In the genomic region with DNA sequence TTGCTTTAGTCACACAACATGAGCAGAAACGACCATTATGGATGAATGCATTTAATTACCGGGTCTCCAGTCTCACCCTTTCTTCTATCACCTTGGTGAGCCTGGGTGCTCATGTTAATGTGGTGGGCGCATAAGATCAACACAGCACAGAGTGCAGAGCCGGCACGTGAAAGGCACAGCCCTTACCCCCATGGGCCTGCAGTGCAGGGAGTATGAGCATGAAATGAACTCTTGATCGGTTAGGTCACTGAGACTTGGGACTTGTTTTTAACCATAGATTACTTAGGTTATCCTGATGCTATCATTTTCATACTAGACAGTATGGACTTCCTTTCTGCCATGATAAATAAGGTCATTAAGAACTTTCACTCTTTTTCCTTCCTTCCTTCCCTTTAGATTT, we compare ENCODE assay signal across 2 cellular contexts.
TF ChIP-seq lines count a peak whose summit lies in the region.

No MANE protein-coding gene starts in this region.

TF ChIP-seq in endothelial cell of umbilical vein, 7 proteins besides CTCF, POLR2A, EP300 and RAD21:
- no peak for TF ChIP-seq FOS (IDR thresholded peaks at IDR 0.05; ENCODE audit: borderline replicate concordance, insufficient read depth, low read length)
- no peak for TF ChIP-seq MYC (IDR thresholded peaks at IDR 0.05; ENCODE audit: low read depth, low read length)
- TF ChIP-seq GATA2 (IDR thresholded peaks at IDR 0.05; ENCODE audit: insufficient read depth, insufficient read length, low read depth, low read length), result no peak
- TF ChIP-seq POLR2AphosphoS5 (IDR thresholded peaks at IDR 0.05; ENCODE audit: insufficient read depth, low read depth, low read length), result no peak
- TF ChIP-seq EZH2 (IDR thresholded peaks at IDR 0.05; ENCODE audit: borderline replicate concordance, low read depth, low read length, severe bottlenecking), result no peak
- TF ChIP-seq, protein P1, sequence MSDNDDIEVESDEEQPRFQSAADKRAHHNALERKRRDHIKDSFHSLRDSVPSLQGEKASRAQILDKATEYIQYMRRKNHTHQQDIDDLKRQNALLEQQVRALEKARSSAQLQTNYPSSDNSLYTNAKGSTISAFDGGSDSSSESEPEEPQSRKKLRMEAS (IDR thresholded peaks at IDR 0.05; ENCODE audit: insufficient read depth, insufficient read length), result no peak
- TF ChIP-seq JUN (IDR thresholded peaks at IDR 0.05; ENCODE audit: borderline replicate concordance, insufficient read depth, insufficient read length, low read depth), result no peak

TF ChIP-seq in HepG2, 621 proteins besides CTCF, POLR2A, EP300 and RAD21:
- no peak for TF ChIP-seq ZNF678 (CRISPR knock-in tag; IDR thresholded peaks at IDR 0.05)
- TF ChIP-seq CBX1 (IDR thresholded peaks at IDR 0.05; ENCODE audit: low read depth), result no peak
- TF ChIP-seq SSRP1 (CRISPR knock-in tag; IDR thresholded peaks at IDR 0.05), result no peak
- TF ChIP-seq MIER3 (CRISPR knock-in tag; IDR thresholded peaks at IDR 0.05; ENCODE audit: borderline replicate concordance), result no peak
- TF ChIP-seq DNMT1 (CRISPR knock-in tag; IDR thresholded peaks at IDR 0.05), result no peak
- no peak for TF ChIP-seq RFXANK (CRISPR knock-in tag; IDR thresholded peaks at IDR 0.05)
